Comparison of ENCODE assay signal across 1 cellular context in the genomic region with DNA sequence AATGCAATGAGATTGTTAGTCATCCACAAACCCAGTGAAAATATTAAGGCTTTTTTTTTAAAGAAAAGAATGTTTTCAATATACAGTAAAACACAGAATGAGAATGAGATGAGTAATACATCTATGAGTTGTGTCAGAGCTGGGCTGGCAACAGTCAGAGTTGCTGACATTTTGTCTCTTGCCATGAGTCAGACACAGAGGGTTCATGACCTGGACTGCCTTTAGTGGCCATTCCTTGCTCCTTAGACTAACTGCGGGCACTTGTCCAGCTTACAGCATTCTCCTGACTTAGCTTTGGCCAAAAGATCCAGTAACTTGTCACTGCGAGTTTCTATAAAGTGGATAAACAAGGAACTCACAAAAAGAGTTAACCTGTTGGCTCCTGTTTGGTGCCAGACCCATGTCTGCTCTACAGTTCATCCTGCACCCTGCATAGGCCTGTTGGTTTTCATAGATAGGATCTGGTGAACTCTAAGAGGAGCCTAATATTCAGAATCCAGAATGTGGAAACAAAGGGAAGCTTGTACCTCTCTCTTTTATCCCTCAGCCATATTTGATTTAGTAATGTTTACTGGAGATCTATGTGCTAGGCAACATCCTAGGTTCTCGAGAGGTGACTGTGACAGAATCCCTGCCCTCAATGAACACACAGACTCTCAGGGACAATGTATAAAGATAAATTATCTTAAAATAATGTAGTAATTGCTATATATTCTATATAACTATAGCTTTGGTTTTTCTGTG.
A peak's percentile ranks its signal among the peaks of the same experiment; 100 is the strongest.
TF ChIP-seq lines count a peak whose summit lies in the region.

No MANE protein-coding gene starts in this region.

TF ChIP-seq in SK-N-SH treated with all-trans-retinoic acid at 6 μM for 48 hours, 23 proteins besides CTCF, POLR2A, EP300 and RAD21 (continued from another document):
- TF ChIP-seq CREB5 (CRISPR knock-in tag; IDR thresholded peaks at IDR 0.05; ENCODE audit: low read depth) (peak; percentile 15; the same call in 1 of the 2 replicates), ESRRG (CRISPR knock-in tag; IDR thresholded peaks at IDR 0.05) (no peak), ZNF8 (CRISPR knock-in tag; IDR thresholded peaks at IDR 0.05) (no peak), PPARA (CRISPR knock-in tag; IDR thresholded peaks at IDR 0.05; ENCODE audit: borderline replicate concordance) (no peak), ARNTL (CRISPR knock-in tag; IDR thresholded peaks at IDR 0.05; ENCODE audit: borderline replicate concordance, low read depth) (no peak), ZC3H10 (CRISPR knock-in tag; IDR thresholded peaks at IDR 0.05) (no peak), ISL1 (CRISPR knock-in tag; IDR thresholded peaks at IDR 0.05) (peak; percentile 71), BACH2 (CRISPR knock-in tag; IDR thresholded peaks at IDR 0.05; ENCODE audit: borderline replicate concordance) (no peak), TCF4 (CRISPR knock-in tag; IDR thresholded peaks at IDR 0.05; ENCODE audit: borderline replicate concordance) (no peak), RARB (CRISPR knock-in tag; IDR thresholded peaks at IDR 0.05) (no peak), TSHZ2 (CRISPR knock-in tag; IDR thresholded peaks at IDR 0.05) (no peak), ZNF70 (CRISPR knock-in tag; IDR thresholded peaks at IDR 0.05) (no peak)
